In the genomic region with DNA sequence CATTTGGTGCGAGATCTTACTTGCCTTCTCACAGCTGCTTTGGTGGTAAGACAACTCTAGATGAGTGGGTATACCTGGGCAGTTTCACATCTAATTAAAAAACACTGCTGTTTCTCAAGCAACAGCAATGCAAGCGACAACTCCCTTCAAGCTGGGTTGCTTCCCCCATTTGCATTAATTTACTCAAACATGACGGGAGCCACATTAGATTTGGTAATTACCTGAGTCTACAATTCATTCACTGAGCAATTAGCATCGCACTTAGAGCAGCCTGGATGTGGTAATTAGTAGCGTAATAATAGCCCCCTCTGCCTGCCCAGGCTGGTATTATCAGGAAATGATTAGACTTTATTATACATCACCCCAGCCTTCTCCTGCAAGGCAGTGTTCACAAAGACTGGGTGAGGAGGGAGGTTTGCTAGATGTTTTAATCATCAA, we compare ENCODE assay signal across 8 cellular contexts.
DNase-seq lines count a peak whose midpoint lies in the region; ATAC-seq and TF ChIP-seq lines count a peak whose summit lies in the region.

No MANE protein-coding gene starts in this region.

- H3K9me3 ChIP-seq in Caco-2, result 0 out of 2 replicates have a peak, but pooled peaks cover 3% of the 10 kb centered on the region

- no peak overlapping the region for H3K4me3 ChIP-seq in Caco-2 (ENCODE audit: low read depth, low read length)

- no peaks in the 10 kb centered on the region for H3K9me3 Mint-ChIP-seq in Caco-2 (ENCODE audit: unreplicated experiment)
- no peaks in the 10 kb centered on the region for H3K9me3 Mint-ChIP-seq in activated naive CD4-positive, alpha-beta T cell treated with anti-CD3 and anti-CD28 coated beads, Interleukin-2, amount 50 U/mL, for 72 hours
- no peaks in the 10 kb centered on the region for H3K9me3 Mint-ChIP-seq in nephron

- H3K4me1 Mint-ChIP-seq in Caco-2 (ENCODE audit: low read depth, unreplicated experiment) (no peaks in the 10 kb centered on the region), nephron (no peaks in the 10 kb centered on the region)

- H3K4me3 Mint-ChIP-seq in Caco-2 (ENCODE audit: unreplicated experiment) (no peak overlapping the region), nephron (no peak overlapping the region)

- intact Hi-C loops in Caco-2 (cut with micrococcal nuclease; ENCODE audit: unreplicated experiment), result no loop called here

- H3K4me1 ChIP-seq in Caco-2, result no peaks in the 10 kb centered on the region

- H3K27me3 Mint-ChIP-seq in Caco-2 (ENCODE audit: insufficient read depth, unreplicated experiment) (peaks cover 15% of the 10 kb centered on the region), nephron (ENCODE audit: low read depth) (peaks cover 9% of the 10 kb centered on the region)

- peak in 1 of 2 experiments; percentile 22 for DNase-seq in Caco-2
- peak; percentile 11 for DNase-seq in MV-4-11 (lab: John Stamatoyannopoulos, UW)
- DNase-seq in activated naive CD4-positive, alpha-beta T cell treated with anti-CD3 and anti-CD28 coated beads, Interleukin-2, amount 50 U/mL, for 72 hours (ENCODE audit: low spot score in 2 of 2), result no peak
- DNase-seq in NCI-H2107 treated with DMSO at 0.1 percent for 48 hours (lab: John Stamatoyannopoulos, UW; ENCODE audit: unreplicated experiment), result no peak
- DNase-seq in UCSD-AML1 (lab: John Stamatoyannopoulos, UW; ENCODE audit: unreplicated experiment), result no peak
- no peak for DNase-seq in COLO829 (ENCODE audit: low spot score)

- H3K36me3 ChIP-seq in Caco-2 (ENCODE audit: control insufficient read depth, insufficient read depth, low read length), result no peaks in the 10 kb centered on the region

- H3K36me3 Mint-ChIP-seq in Caco-2 (ENCODE audit: insufficient read depth, unreplicated experiment) (no peaks in the 10 kb centered on the region), nephron (ENCODE audit: low read depth) (no peaks in the 10 kb centered on the region)
- no peaks in the 10 kb centered on the region for H3K36me3 Mint-ChIP-seq in activated naive CD4-positive, alpha-beta T cell treated with anti-CD3 and anti-CD28 coated beads, Interleukin-2, amount 50 U/mL, for 72 hours

- ATAC-seq in GM21367 (IDR thresholded peaks at IDR 0.05; ENCODE audit: unreplicated experiment), result peak; percentile 70
- ATAC-seq in activated naive CD4-positive, alpha-beta T cell treated with anti-CD3 and anti-CD28 coated beads, Interleukin-2, amount 50 U/mL, for 72 hours, result peak; percentile 44 to 63

- H3K27ac Mint-ChIP-seq in Caco-2 (ENCODE audit: unreplicated experiment), result no peak overlapping the region
- no peak overlapping the region for H3K27ac Mint-ChIP-seq in activated naive CD4-positive, alpha-beta T cell treated with anti-CD3 and anti-CD28 coated beads, Interleukin-2, amount 50 U/mL, for 72 hours
- H3K27ac Mint-ChIP-seq in nephron, result no peak overlapping the region

- CTCF ChIA-PET in Caco-2 (lab: Charles Lee), result interaction anchor here (2.3 kb wide), 1 partner anchor 274 kb away, joined by 6 read pairs; no protein-coding TSS in a partner anchor

- TF ChIP-seq CTCF in Caco-2 (IDR thresholded peaks at IDR 0.05; ENCODE audit: insufficient read depth in 1 of 2, low read depth in 1 of 2, low read length in 1 of 2, severe bottlenecking in 1 of 2, unreplicated experiment in 1 of 2) (peak; percentile 39 to 46), nephron (IDR thresholded peaks at IDR 0.05; ENCODE audit: unreplicated experiment in 3 of 3) (peak; percentile 36 to 41 (median 41))

- POLR2A ChIA-PET in Caco-2 (lab: Charles Lee), result no interaction called here

- no peaks in the 10 kb centered on the region for H3K27me3 ChIP-seq in Caco-2 (replicated peaks; ENCODE audit: control insufficient read depth, insufficient read depth, low read length)

- BruUV-seq in Caco-2 (replicated peaks; lab: Mats Ljungman, UMichigan), result no TSS peak
